15 cellular contexts compared by ENCODE assay signal in the genomic region with DNA sequence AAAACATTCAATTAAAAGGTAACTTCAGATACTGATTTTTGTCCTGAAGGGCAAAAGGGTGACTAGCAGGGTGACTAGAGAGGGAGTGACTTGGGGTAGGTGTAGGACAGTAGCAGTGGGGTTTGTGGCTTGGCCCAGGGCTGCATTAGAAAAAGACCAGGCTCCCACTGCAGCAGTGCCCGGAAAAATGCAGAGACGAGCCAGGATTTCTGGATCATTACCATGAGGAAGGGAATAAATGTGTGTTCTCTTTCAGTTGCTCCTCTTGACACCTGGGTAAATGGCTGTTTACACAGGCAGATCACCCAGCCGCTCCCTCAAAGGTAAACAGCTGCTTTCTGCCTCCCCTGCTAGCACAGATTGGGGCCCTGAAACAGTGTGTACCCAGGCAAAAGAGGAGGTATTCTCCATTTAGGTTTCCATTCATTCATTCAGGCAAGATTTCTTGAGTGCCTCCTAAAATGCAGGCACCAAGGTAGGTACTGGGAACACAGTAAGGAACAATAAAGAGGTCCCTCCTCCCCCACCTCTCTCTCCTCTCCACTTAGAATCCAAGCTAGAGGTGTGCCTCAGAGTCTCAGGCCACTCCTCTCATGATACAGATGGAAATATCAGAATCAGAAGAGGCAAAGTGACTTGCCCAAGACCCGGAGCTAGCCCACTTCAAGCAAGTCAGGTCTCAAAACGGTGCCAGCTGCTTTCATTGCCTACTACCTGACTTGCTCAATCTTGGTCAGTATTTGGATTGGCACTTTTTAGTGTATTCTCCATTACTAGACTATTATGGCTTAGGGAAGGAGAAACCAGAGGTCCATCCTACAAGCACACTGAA. TPM values are rescaled to one million over a fixed set of nuclear protein-coding genes. Genes with fewer than 3 reads are reported as not detected.
A peak's percentile ranks its signal among the peaks of the same experiment; 100 is the strongest.
DNase-seq lines count a peak whose midpoint lies in the region; ATAC-seq, FAIRE-seq and TF ChIP-seq lines count a peak whose summit lies in the region.
"Had no signal": no experiment of that assay in that cellular context is flagged by ENCODE, and none has a peak within 500 bp of the region (broad histone marks: within the 10 kb centered on the region; RNA-seq: fewer than 3 reads in every experiment).

No MANE protein-coding gene starts in this region.

- peak overlapping the region; percentile 31 for H3K9ac ChIP-seq in HepG2 (ENCODE audit: insufficient read depth, low read depth, low read length)
- H3K9ac ChIP-seq: neural progenitor cell had no signal

- peak in 1 of 2 experiments; percentile 78; a peak in 2 of 4 replicates for TF ChIP-seq EP300 in HepG2 (IDR thresholded peaks at IDR 0.05; ENCODE audit: low read depth in 2 of 2, low read length in 2 of 2)
- TF ChIP-seq EP300 in HepG2 (CRISPR knock-in tag; IDR thresholded peaks at IDR 0.05; ENCODE audit: borderline replicate concordance), result no peak

- TF ChIP-seq POLR2A in HepG2 (IDR thresholded peaks at IDR 0.05; ENCODE audit: insufficient read depth in 1 of 2, low read depth in 2 of 2, low read length in 2 of 2), result no peak

- in situ Hi-C loops in HepG2 (cut with HindIII; ENCODE audit: extremely low pct_ligation_motif_present, low pct_unique_long_range_greater_than_20kb), result no loop called here

- H3K4me2 ChIP-seq in HepG2 (ENCODE audit: low read depth, low read length), result peak overlapping the region; percentile 92
- H3K4me2 ChIP-seq: neural progenitor cell had no signal

- intact Hi-C loops in HepG2 (cut with micrococcal nuclease; ENCODE audit: unreplicated experiment), result no loop called here

- no peak for TF ChIP-seq RAD21 in HepG2 (CRISPR knock-in tag; IDR thresholded peaks at IDR 0.05)

- peak; percentile 67 for DNase-seq in NCI-H1417 treated with DMSO at 0.1 percent for 48 hours (lab: John Stamatoyannopoulos, UW)
- DNase-seq in NCI-H69 (lab: John Stamatoyannopoulos, UW), result peak; percentile 91
- peak; percentile 54 for DNase-seq in HepG2 (ENCODE audit: low spot score)
- no peak for DNase-seq in stimulated activated CD4-positive, alpha-beta T cell treated with anti-CD3 and anti-CD28 coated beads, Interleukin-4, amount 100 ng/mL, for 24 hours
- no peak for DNase-seq in AG08395 (ENCODE audit: low spot score)
- no peak for DNase-seq in stimulated activated naive CD4-positive, alpha-beta T cell treated with Interleukin-2 at 50 U/mL for 16 hours (lab: John Stamatoyannopoulos, UW)
- DNase-seq: activated naive CD4-positive, alpha-beta T cell treated with Interleukin-2 at 50 U/mL for 16 hours; NCI-H1694; sigmoid colon had no signal

- H3K9me3 ChIP-seq in HepG2 (ENCODE audit: low read length), result no peaks in the 10 kb centered on the region
- H3K9me3 ChIP-seq: sigmoid colon had no signal

- peak overlapping the region; percentile 27 to 51 (median 40) for H3K4me3 ChIP-seq in HepG2 (replicated peaks in 1 of 3; ENCODE audit: insufficient read depth in 1 of 3, low read depth in 2 of 3, low read length in 3 of 3)
- H3K4me3 ChIP-seq: neural progenitor cell, sigmoid colon had no signal

- peak; percentile 54 for FAIRE-seq in HepG2 (lab: Jason Lieb, UNC)

- POLR2A ChIA-PET in HepG2 (lab: Yijun Ruan, JAX), result interaction anchor here (0.8 to 2.2 kb wide), 8 partner anchors 11 to 69 kb away, joined by 3 to 12 read pairs (median 4); a partner anchor contains a TSS

- peak overlapping the region; percentile 34 for H2AFZ ChIP-seq in HepG2 (ENCODE audit: low read length)
- H2AFZ ChIP-seq: neural progenitor cell had no signal

- H3K36me3 ChIP-seq in HepG2 (replicated peaks in 1 of 2; ENCODE audit: control insufficient read depth in 1 of 2, insufficient read depth in 2 of 2, low read length in 2 of 2), result no peaks in the 10 kb centered on the region
- H3K36me3 ChIP-seq: neural progenitor cell, sigmoid colon had no signal

- H3K4me1 ChIP-seq in HepG2 (ENCODE audit: insufficient read depth, low read length), result peaks cover 100% of the 10 kb centered on the region
- H3K4me1 ChIP-seq: neural progenitor cell, sigmoid colon had no signal

- peaks cover 2% of the 10 kb centered on the region for H3K79me2 ChIP-seq in HepG2 (ENCODE audit: insufficient read depth, low read length)

- H4K20me1 ChIP-seq in HepG2 (ENCODE audit: insufficient read depth, low read length), result no peaks in the 10 kb centered on the region

- H3K27me3 ChIP-seq in HepG2 (ENCODE audit: control insufficient read depth in 1 of 2, insufficient read depth in 2 of 2, low read length in 2 of 2), result no peaks in the 10 kb centered on the region
- H3K27me3 ChIP-seq: neural progenitor cell, sigmoid colon had no signal

- no TSS peak for BruUV-seq in HepG2 (replicated peaks; lab: Mats Ljungman, UMichigan)

- WGBS in HepG2 (ENCODE audit: low lambda C conversion rate), result 0% methylated on average over 5 of the region's 5 CpGs

- ATAC-seq in HepG2, result peak; percentile 55
- no peak for ATAC-seq in esophagus mucosa
- ATAC-seq: stimulated activated effector memory CD8-positive, alpha-beta T cell treated with anti-CD3 and anti-CD28 coated beads, Interleukin-12 subunit alpha, Interleukin-12 subunit beta, amount 100 ng/mL, for 72 hours had no signal

- H3K27ac ChIP-seq in C4-2B (peak overlapping the region; percentile 86), HepG2 (ENCODE audit: extremely low read length, insufficient read depth, low read length) (peak overlapping the region; percentile 23)
- H3K27ac ChIP-seq: neural progenitor cell, sigmoid colon had no signal

- TF ChIP-seq CTCF in C4-2B (conservative IDR thresholded peaks at IDR 0.05) (no peak), HepG2 (CRISPR knock-in tag; IDR thresholded peaks at IDR 0.05) (0 out of 2 replicates have a peak, but pooled peaks have one; percentile 3)

- CTCF ChIA-PET in HepG2 (lab: Yijun Ruan, JAX; ENCODE audit: low intra/inter-chr PET ratio, low total read pairs), result interaction anchor here (1.1 kb wide), 1 partner anchor 18 kb away, joined by 3 read pairs; no protein-coding TSS in a partner anchor

TF ChIP-seq in HepG2, 621 proteins besides CTCF, POLR2A, EP300 and RAD21 (continues in another document):
- TF ChIP-seq ZBTB7A (CRISPR knock-in tag; IDR thresholded peaks at IDR 0.05) (no peak), GPN1 (CRISPR knock-in tag; IDR thresholded peaks at IDR 0.05; ENCODE audit: borderline replicate concordance) (no peak), PAWR (CRISPR knock-in tag; IDR thresholded peaks at IDR 0.05; ENCODE audit: borderline replicate concordance) (0 out of 2 replicates have a peak, but pooled peaks have one; percentile 40), IKZF1 (IDR thresholded peaks at IDR 0.05) (no peak), MED13 (CRISPR knock-in tag; IDR thresholded peaks at IDR 0.05) (no peak)

RNA-seq across cellular contexts. Expression of a gene that starts 15.2 kb away (rescaled TPM):
- total RNA-seq in HepG2 (2016; rRNA removed; fragmentation: Illumina TruSeq; extraction: Trizol) (12.1 and 14.5 TPM in 2 replicates), esophagus mucosa (0.60 TPM)
- total RNA-seq in HepG2 (2016; cell fraction: cytosol; rRNA removed; fragmentation: Illumina TruSeq; extraction: Trizol; ENCODE audit: low read depth), result 19.7 and 21.7 TPM in 2 replicates
- 11.6 and 15.0 TPM in 2 replicates for total RNA-seq in HepG2 (2016; cell fraction: insoluble cytoplasmic fraction; rRNA removed; fragmentation: Illumina TruSeq; extraction: Trizol)
- 14.2 and 14.5 TPM in 2 replicates for total RNA-seq in HepG2 (2016; cell fraction: membrane; rRNA removed; fragmentation: Illumina TruSeq; extraction: Trizol)
- 17.7 and 24.3 TPM in 2 replicates for total RNA-seq in HepG2 (2016; cell fraction: nucleus; rRNA removed; fragmentation: Illumina TruSeq; extraction: Trizol)
- polyA plus RNA-seq in HepG2 (2011; rRNA removed), result 95.6 and 98.6 TPM in 2 replicates
- polyA plus RNA-seq in HepG2 (2011; cell fraction: cytosol; rRNA removed), result 53.0 and 61.5 TPM in 2 replicates
- 59.3 and 60.8 TPM in 2 replicates for polyA plus RNA-seq in HepG2 (2011; cell fraction: nucleus; rRNA removed)
- polyA plus RNA-seq in HepG2 (2012), result 60.3 and 93.0 TPM in 2 replicates
- polyA plus RNA-seq in HepG2 (2016; cell fraction: cytosol; fragmentation: Illumina TruSeq; extraction: Trizol; ENCODE audit: low read depth), result 4.5 and 4.7 TPM in 2 replicates
- 36.1 and 46.4 TPM in 2 replicates for polyA plus RNA-seq in HepG2 (2016; cell fraction: insoluble cytoplasmic fraction; fragmentation: Illumina TruSeq; extraction: Trizol; ENCODE audit: low read depth)
- polyA plus RNA-seq in HepG2 (2016; cell fraction: membrane; fragmentation: Illumina TruSeq; extraction: Trizol; ENCODE audit: low read depth), result 16.2 and 16.6 TPM in 2 replicates
- 26.4 and 30.3 TPM in 2 replicates for polyA plus RNA-seq in HepG2 (2016; cell fraction: nucleus; fragmentation: Illumina TruSeq; extraction: Trizol; ENCODE audit: insufficient read depth, low read depth)
- 0.42 and 283 TPM in 2 replicates for polyA minus RNA-seq in HepG2 (2011; rRNA and poly(A)+ RNA removed; ENCODE audit: low replicate concordance)
- 65.9 and 72.3 TPM in 2 replicates for polyA minus RNA-seq in HepG2 (2011; cell fraction: cytosol; rRNA and poly(A)+ RNA removed)
- 122 and 148 TPM in 2 replicates for polyA minus RNA-seq in HepG2 (2011; cell fraction: nucleus; rRNA and poly(A)+ RNA removed)
- total RNA-seq: dermis microvascular lymphatic vessel endothelial cell, OCI-LY7 had no signal

Comparison
In these comparisons a context has a peak if more than half of its experiments do, and no peak if none do; other contexts are left out.
1. DNase-seq: peak in NCI-H1417 treated with DMSO at 0.1 percent for 48 hours (single experiment), NCI-H69 (single experiment) and HepG2 (single experiment); none in stimulated activated CD4-positive, alpha-beta T cell treated with anti-CD3 and anti-CD28 coated beads, Interleukin-4, amount 100 ng/mL, for 24 hours (single experiment), AG08395 (single experiment) and stimulated activated naive CD4-positive, alpha-beta T cell treated with Interleukin-2 at 50 U/mL for 16 hours (single experiment).